Comparison of ENCODE assay signal across 18 cellular contexts in the genomic region with DNA sequence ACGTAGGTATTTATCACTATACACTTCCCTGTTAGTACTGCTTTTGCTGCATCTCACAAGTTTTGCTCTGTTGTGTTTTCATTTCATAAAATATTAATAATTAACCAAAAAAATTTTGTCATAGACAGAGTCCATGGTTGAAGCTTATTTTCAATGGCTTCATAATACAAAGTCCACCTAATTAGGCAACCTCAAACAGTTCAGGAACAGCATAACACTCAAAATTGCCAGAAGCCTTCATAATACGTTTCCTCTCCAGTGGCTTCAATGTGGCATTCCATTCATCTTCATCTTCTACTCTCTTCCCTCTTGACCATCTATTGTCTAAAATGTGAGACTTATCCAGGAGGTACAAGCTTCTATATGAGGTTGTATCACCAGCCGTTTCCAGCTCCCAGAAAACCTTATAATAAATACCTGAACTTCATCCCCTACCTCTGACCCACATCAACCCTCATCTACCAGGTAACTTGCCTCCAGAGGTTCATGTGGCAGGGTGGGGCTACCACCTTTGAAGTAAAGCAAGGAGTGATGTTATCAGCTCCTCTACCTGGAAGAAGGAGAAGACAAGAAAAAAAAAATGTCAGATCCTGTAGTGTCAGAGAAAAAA.
DNase-seq lines count a peak whose midpoint lies in the region; ATAC-seq and TF ChIP-seq lines count a peak whose summit lies in the region.
"Had no signal": no experiment of that assay in that cellular context is flagged by ENCODE, and none has a peak within 500 bp of the region (broad histone marks: within the 10 kb centered on the region; RNA-seq: fewer than 3 reads in every experiment).

No MANE protein-coding gene starts in this region.

- H3K9ac ChIP-seq in trophoblast cell (ENCODE audit: low read length): no peak overlapping the region
- H3K9ac ChIP-seq: BLaER1 had no signal

- H3K9me3 ChIP-seq in Caco-2 (0 out of 2 replicates have a peak, but pooled peaks cover 3% of the 10 kb centered on the region), trophoblast cell (ENCODE audit: insufficient read depth, low read depth, low read length) (no peaks in the 10 kb centered on the region), sigmoid colon (peaks cover 0 to 2% (median 0%) of the 10 kb centered on the region in 4 donors)
- H3K9me3 ChIP-seq: BLaER1 had no signal

- H3K23ac ChIP-seq in trophoblast cell (ENCODE audit: low read length): no peak overlapping the region

- WGBS in trophoblast cell (ENCODE audit: extremely low coverage, insufficient coverage, insufficient read length): no CpG with 5 or more reads among the region's 3 CpGs
- WGBS in sigmoid colon, 2 donors: 13 to 55% methylated on average over 3 of the region's 3 CpGs

- no peak overlapping the region for H3K27ac Mint-ChIP-seq in Caco-2 (ENCODE audit: unreplicated experiment)
- H3K27ac Mint-ChIP-seq: CD14-positive monocyte; CD4-positive, alpha-beta memory T cell; HFFc6 had no signal

- H3K4me2 ChIP-seq in trophoblast cell (ENCODE audit: low read length): no peak overlapping the region
- H3K4me2 ChIP-seq: BLaER1 had no signal

- H3K4me1 ChIP-seq in Caco-2 (no peaks in the 10 kb centered on the region), trophoblast cell (ENCODE audit: control insufficient read depth in 1 of 2, insufficient read depth in 2 of 2, low read length in 2 of 2) (no peaks in the 10 kb centered on the region), sigmoid colon (no peaks in the 10 kb centered on the region)
- H3K4me1 ChIP-seq: BLaER1 had no signal

- no peak overlapping the region for H4K12ac ChIP-seq in trophoblast cell (ENCODE audit: low read depth, low read length)

- TF ChIP-seq POLR2A in sigmoid colon (IDR thresholded peaks at IDR 0.05): no peak

- peak overlapping the region; percentile 7 for H3K4me3 Mint-ChIP-seq in Caco-2 (ENCODE audit: unreplicated experiment)
- H3K4me3 Mint-ChIP-seq: CD14-positive monocyte; CD4-positive, alpha-beta memory T cell; HFFc6 had no signal

- no peak overlapping the region for H2BK5ac ChIP-seq in trophoblast cell (ENCODE audit: low read depth, low read length, poor library complexity)

- no peaks in the 10 kb centered on the region for H3K79me2 ChIP-seq in trophoblast cell (ENCODE audit: control insufficient read depth, insufficient read depth, low read length, poor library complexity)

- H3K27me3 Mint-ChIP-seq in Caco-2 (ENCODE audit: insufficient read depth, unreplicated experiment): no peaks in the 10 kb centered on the region
- H3K27me3 Mint-ChIP-seq: CD4-positive, alpha-beta memory T cell had no signal

- H3K14ac ChIP-seq in trophoblast cell (ENCODE audit: low read length): no peak overlapping the region

- H3K36me3 ChIP-seq in Caco-2 (ENCODE audit: control insufficient read depth, insufficient read depth, low read length) (no peaks in the 10 kb centered on the region), trophoblast cell (ENCODE audit: control insufficient read depth in 1 of 2, insufficient read depth in 2 of 2, low read length in 2 of 2) (no peaks in the 10 kb centered on the region), sigmoid colon (no peaks in the 10 kb centered on the region)
- H3K36me3 ChIP-seq: BLaER1 had no signal

- no peak overlapping the region for H4K8ac ChIP-seq in trophoblast cell (ENCODE audit: low read depth, low read length)

- no peak overlapping the region for H2AFZ ChIP-seq in trophoblast cell (ENCODE audit: insufficient read depth, low read length, poor library complexity)

- no TSS peak for BruUV-seq in Caco-2 (replicated peaks; lab: Mats Ljungman, UMichigan)

- no peak overlapping the region for H3K4ac ChIP-seq in trophoblast cell (ENCODE audit: low read depth, low read length)

- no peak overlapping the region for H3K4me3 ChIP-seq in Caco-2 (ENCODE audit: low read depth, low read length)
- no peak overlapping the region for H3K4me3 ChIP-seq in trophoblast cell (ENCODE audit: low read depth, low read length)
- H3K4me3 ChIP-seq in sigmoid colon: no peak overlapping the region
- H3K4me3 ChIP-seq: BLaER1 had no signal

- no peak for TF ChIP-seq EP300 in sigmoid colon (IDR thresholded peaks at IDR 0.05)

- no peak overlapping the region for H3K27ac ChIP-seq in trophoblast cell (ENCODE audit: low read depth, low read length)
- no peak overlapping the region for H3K27ac ChIP-seq in sigmoid colon
- H3K27ac ChIP-seq: BLaER1 had no signal

- intact Hi-C loops in Caco-2 (cut with micrococcal nuclease; ENCODE audit: unreplicated experiment) (no loop called here), sigmoid colon (cut with DNase I) (no loop called here)

- H3K9me3 Mint-ChIP-seq in Caco-2 (ENCODE audit: unreplicated experiment): peaks cover 10% of the 10 kb centered on the region

- no peak overlapping the region for H2BK120ac ChIP-seq in trophoblast cell (ENCODE audit: insufficient read depth, low read length, poor library complexity)

- ATAC-seq in left lobe of liver (peak; percentile 96), HG03457 (IDR thresholded peaks at IDR 0.05; ENCODE audit: unreplicated experiment) (no peak)
- ATAC-seq: HCT116 had no signal

- no peak for TF ChIP-seq CTCF in Caco-2 (IDR thresholded peaks at IDR 0.05; ENCODE audit: insufficient read depth in 1 of 2, low read depth in 1 of 2, low read length in 1 of 2, severe bottlenecking in 1 of 2, unreplicated experiment in 1 of 2)
- no peak for TF ChIP-seq CTCF in sigmoid colon (IDR thresholded peaks at IDR 0.05)

- POLR2A ChIA-PET in Caco-2 (lab: Charles Lee): no interaction called here

- H3K27me3 ChIP-seq in Caco-2 (replicated peaks; ENCODE audit: control insufficient read depth, insufficient read depth, low read length): no peaks in the 10 kb centered on the region
- no peaks in the 10 kb centered on the region for H3K27me3 ChIP-seq in trophoblast cell (ENCODE audit: insufficient read depth, low read length)
- H3K27me3 ChIP-seq in sigmoid colon: no peaks in the 10 kb centered on the region
- H3K27me3 ChIP-seq: BLaER1 had no signal

- CTCF ChIA-PET in Caco-2 (lab: Charles Lee): no interaction called here

- H3K36me3 Mint-ChIP-seq in Caco-2 (ENCODE audit: insufficient read depth, unreplicated experiment): no peaks in the 10 kb centered on the region
- H3K36me3 Mint-ChIP-seq: CD14-positive monocyte; CD4-positive, alpha-beta memory T cell had no signal

- DNase-seq in Caco-2 (peak; percentile 12 to 74), SW480 (ENCODE audit: low spot score) (peak; percentile 0), left lobe of liver (ENCODE audit: low spot score) (no peak), trophoblast cell (peak; percentile 7 to 31), activated gamma-delta T cell (lab: John Stamatoyannopoulos, UW) (no peak), sigmoid colon (no peak)
- DNase-seq: 8988T; Calu3; CD4-positive, alpha-beta memory T cell; DMS79 treated with DMSO at 0.1 percent for 48 hours; GF-D8; GOT3; H7; HFFc6 had no signal

- no peak overlapping the region for H2AK5ac ChIP-seq in trophoblast cell (ENCODE audit: low read length)

- no peak overlapping the region for H2BK12ac ChIP-seq in trophoblast cell (ENCODE audit: low read length)

- peaks cover 7% of the 10 kb centered on the region for H3K4me1 Mint-ChIP-seq in Caco-2 (ENCODE audit: low read depth, unreplicated experiment)
- H3K4me1 Mint-ChIP-seq: CD14-positive monocyte; CD4-positive, alpha-beta memory T cell had no signal

- H3K79me1 ChIP-seq in trophoblast cell (ENCODE audit: low read length): no peaks in the 10 kb centered on the region

- H3K18ac ChIP-seq in trophoblast cell (ENCODE audit: low read length): no peak overlapping the region

- H4K91ac ChIP-seq in trophoblast cell (ENCODE audit: low read depth, low read length): no peak overlapping the region

Comparison
In these comparisons a context has a peak if more than half of its experiments do, and no peak if none do; other contexts are left out.
1. DNase-seq: peak in Caco-2 (2 of 2), SW480 (single experiment) and trophoblast cell (2 of 2); none in left lobe of liver (single experiment), activated gamma-delta T cell (single experiment) and sigmoid colon (single experiment).